In genomic region chr20:51219544-51219943, GRCh38 we compare ENCODE assay signal across 18 cellular contexts.
"Had no signal": no experiment of that assay in that cellular context is flagged by ENCODE, and none has a peak within 500 bp of the region (broad histone marks: within the 10 kb centered on the region; RNA-seq: fewer than 3 reads in every experiment).

No MANE protein-coding gene starts in this region.

- H3K4me1 ChIP-seq: ascending aorta had no signal

- H3K9me3 Mint-ChIP-seq: activated naive CD4-positive, alpha-beta T cell treated with anti-CD3 and anti-CD28 coated beads, Interleukin-2, amount 50 U/mL, for 24 hours; activated naive CD8-positive, alpha-beta T cell treated with anti-CD3 and anti-CD28 coated beads, Interleukin-2, amount 50 U/mL, for 24 hours had no signal

- H3K4me3 ChIP-seq: ascending aorta had no signal

- H3K4me3 Mint-ChIP-seq: activated B cell treated with CpG ODN at 0.5 μM for 24 hours; activated CD4-positive, alpha-beta memory T cell treated with anti-CD3 and anti-CD28 coated beads, Interleukin-2, amount 10 ng/mL, durations not matched to agents 7 days and 5 days; activated CD4-positive, alpha-beta T cell treated with anti-CD3 and anti-CD28 coated beads for 36 hours; activated CD4-positive, alpha-beta T cell treated with anti-CD3 and anti-CD28 coated beads, Interleukin-2, amount 10 ng/mL, durations not matched to agents 7 days and 5 days; activated CD8-positive, alpha-beta memory T cell treated with anti-CD3 and anti-CD28 coated beads, Interleukin-2, amount 10 ng/mL, durations not matched to agents 7 days and 5 days; activated CD8-positive, alpha-beta T cell treated with anti-CD3 and anti-CD28 coated beads, Interleukin-2, amount 10 ng/mL, durations not matched to agents 7 days and 5 days; activated naive CD4-positive, alpha-beta T cell treated with anti-CD3 and anti-CD28 coated beads, Interleukin-2, amount 10 ng/mL, durations not matched to agents 7 days and 5 days; activated naive CD4-positive, alpha-beta T cell treated with anti-CD3 and anti-CD28 coated beads, Interleukin-2, amount 50 U/mL, for 24 hours; activated naive CD8-positive, alpha-beta T cell; activated naive CD8-positive, alpha-beta T cell treated with anti-CD3 and anti-CD28 coated beads, Interleukin-2, amount 10 ng/mL, durations not matched to agents 7 days and 5 days; activated naive CD8-positive, alpha-beta T cell treated with anti-CD3 and anti-CD28 coated beads, Interleukin-2, amount 50 U/mL, for 24 hours; activated T-cell treated with anti-CD3 and anti-CD28 coated beads, Interleukin-2, amount 50 U/mL, for 24 hours; brain had no signal

- DNase-seq: T1000 had no signal

- H3K4me1 Mint-ChIP-seq: activated CD4-positive, alpha-beta T cell treated with anti-CD3 and anti-CD28 coated beads, Interleukin-2, amount 10 ng/mL, durations not matched to agents 7 days and 5 days had no signal

- H3K36me3 ChIP-seq: ascending aorta, WERI-Rb-1 had no signal

- H3K27ac Mint-ChIP-seq: activated B cell treated with CpG ODN at 0.5 μM for 24 hours; activated CD4-positive, alpha-beta memory T cell treated with anti-CD3 and anti-CD28 coated beads, Interleukin-2, amount 10 ng/mL, durations not matched to agents 7 days and 5 days; activated CD4-positive, alpha-beta T cell treated with anti-CD3 and anti-CD28 coated beads for 36 hours; activated CD4-positive, alpha-beta T cell treated with anti-CD3 and anti-CD28 coated beads, Interleukin-2, amount 10 ng/mL, durations not matched to agents 7 days and 5 days; activated CD8-positive, alpha-beta memory T cell treated with anti-CD3 and anti-CD28 coated beads, Interleukin-2, amount 10 ng/mL, durations not matched to agents 7 days and 5 days; activated CD8-positive, alpha-beta T cell treated with anti-CD3 and anti-CD28 coated beads, Interleukin-2, amount 10 ng/mL, durations not matched to agents 7 days and 5 days; activated naive CD4-positive, alpha-beta T cell treated with anti-CD3 and anti-CD28 coated beads, Interleukin-2, amount 10 ng/mL, durations not matched to agents 7 days and 5 days; activated naive CD4-positive, alpha-beta T cell treated with anti-CD3 and anti-CD28 coated beads, Interleukin-2, amount 50 U/mL, for 24 hours; activated naive CD8-positive, alpha-beta T cell; activated naive CD8-positive, alpha-beta T cell treated with anti-CD3 and anti-CD28 coated beads, Interleukin-2, amount 10 ng/mL, durations not matched to agents 7 days and 5 days; activated naive CD8-positive, alpha-beta T cell treated with anti-CD3 and anti-CD28 coated beads, Interleukin-2, amount 50 U/mL, for 24 hours; activated T-cell treated with anti-CD3 and anti-CD28 coated beads, Interleukin-2, amount 50 U/mL, for 24 hours; activated T-helper 2 cell treated with anti-CD3 and anti-CD28 coated beads, Interferon-gamma antibody, Interleukin-2, Interleukin-4, amounts not matched to agents 10 μg/mL and 5 μg/mL and 100 μg/mL, durations not matched to agents 14 hours and 24 hours and 36 hours; T-helper 17 cell had no signal

- H3K27me3 ChIP-seq: ascending aorta had no signal

- H3K27ac ChIP-seq: ascending aorta, WERI-Rb-1 had no signal

- H3K36me3 Mint-ChIP-seq: activated CD8-positive, alpha-beta memory T cell treated with anti-CD3 and anti-CD28 coated beads, Interleukin-2, amount 10 ng/mL, durations not matched to agents 7 days and 5 days; activated naive CD4-positive, alpha-beta T cell treated with anti-CD3 and anti-CD28 coated beads, Interleukin-2, amount 10 ng/mL, durations not matched to agents 7 days and 5 days; activated naive CD8-positive, alpha-beta T cell; activated naive CD8-positive, alpha-beta T cell treated with anti-CD3 and anti-CD28 coated beads, Interleukin-2, amount 10 ng/mL, durations not matched to agents 7 days and 5 days; brain had no signal

- H3K9me3 ChIP-seq: ascending aorta had no signal
